Comparison of ENCODE assay signal across 11 cellular contexts in genomic region chr19:55442372-55443044, GRCh38. TPM values are rescaled to one million over a fixed set of nuclear protein-coding genes. Genes with fewer than 3 reads are reported as not detected.
DNase-seq lines count a peak whose midpoint lies in the region; ATAC-seq and TF ChIP-seq lines count a peak whose summit lies in the region.
"Had no signal": no experiment of that assay in that cellular context is flagged by ENCODE, and none has a peak within 500 bp of the region (broad histone marks: within the 10 kb centered on the region; RNA-seq: fewer than 3 reads in every experiment).

No MANE protein-coding gene starts in this region.

- no peaks in the 10 kb centered on the region for H3K36me3 ChIP-seq in left lung

- ATAC-seq in esophagus mucosa (peak; percentile 10), left lung (no peak)

- TF ChIP-seq CTCF in left lung (IDR thresholded peaks at IDR 0.05) = no peak

- no peak overlapping the region for H3K4me3 ChIP-seq in left lung

- H3K27me3 ChIP-seq in left lung = peaks cover 60 to 100% of the 10 kb centered on the region in 2 donors

- no peak overlapping the region for H3K27ac ChIP-seq in left lung

- H3K4me1 ChIP-seq in left lung = peaks cover 0 to 13% of the 10 kb centered on the region in 2 donors

- DNase-seq in Ammon's horn (ENCODE audit: low spot score) = peak; percentile 28
- DNase-seq in DMS53 (lab: John Stamatoyannopoulos, UW) = peak; percentile 85
- DNase-seq in NCI-H69 (lab: John Stamatoyannopoulos, UW) = peak; percentile 76
- DNase-seq in NCI-H2029 (lab: John Stamatoyannopoulos, UW) = no peak
- DNase-seq in left lung = no peak
- no peak for DNase-seq in HCEC 1CT
- no peak for DNase-seq in NAMALWA (ENCODE audit: low spot score)
- DNase-seq: activated gamma-delta T cell; stimulated activated CD4-positive, alpha-beta T cell treated with anti-CD3 and anti-CD28 coated beads, Interleukin-12 subunit alpha, Interleukin-12 subunit beta, amount 100 ng/mL, for 4 hours had no signal

- H3K9me3 ChIP-seq in left lung = no peaks in the 10 kb centered on the region

- intact Hi-C loops in left lung (cut with DNase I) = no loop called here

RNA-seq across cellular contexts. Expression of gene SHISA7, which starts 0.6 kb away (rescaled TPM):
- not detected for total RNA-seq in esophagus mucosa
- total RNA-seq in left lung = not detected

RNA-seq across cellular contexts. Expression of gene ISOC2, which starts 18.9 kb away (rescaled TPM):
- total RNA-seq in esophagus mucosa = 41.9 TPM
- 10 to 100 TPM; 36.2 to 49.4 TPM for total RNA-seq in left lung

RNA-seq across cellular contexts. Expression of gene C19orf85, which starts 22.0 kb away (rescaled TPM):
- total RNA-seq in esophagus mucosa (not detected), left lung (not detected)
- total RNA-seq: neural crest cell had no signal

RNA-seq across cellular contexts. Expression of gene ZNF628, which starts 33.9 kb away (rescaled TPM):
- total RNA-seq in esophagus mucosa (3.7 TPM), left lung (1 to 10 TPM; 8.7 to 9.5 TPM)

RNA-seq across cellular contexts. Expression of gene UBE2S, which starts 34.9 kb away (rescaled TPM):
- 76.4 TPM for total RNA-seq in esophagus mucosa
- total RNA-seq in left lung = 10 to 100 TPM; 26.5 to 39.1 TPM

Comparison
In these comparisons a context has a peak if more than half of its experiments do, and no peak if none do; other contexts are left out.
1. DNase-seq: peak in Ammon's horn (single experiment), DMS53 (single experiment) and NCI-H69 (single experiment); none in NCI-H2029 (single experiment), left lung (0 of 2), HCEC 1CT (single experiment) and NAMALWA (single experiment).